In genomic region chr20:2236266-2236665, GRCh38 we compare ENCODE assay signal across 16 cellular contexts. TPM values are rescaled to one million over a fixed set of nuclear protein-coding genes. Genes with fewer than 3 reads are reported as not detected.
DNase-seq lines count a peak whose midpoint lies in the region; ATAC-seq and TF ChIP-seq lines count a peak whose summit lies in the region.
"Had no signal": no experiment of that assay in that cellular context is flagged by ENCODE, and none has a peak within 500 bp of the region (broad histone marks: within the 10 kb centered on the region; RNA-seq: fewer than 3 reads in every experiment).

No MANE protein-coding gene starts in this region.

- TF ChIP-seq CTCF in cardiac muscle cell (IDR thresholded peaks at IDR 0.05; ENCODE audit: low read depth, low read length), result no peak
- no peak for TF ChIP-seq CTCF in right lobe of liver (IDR thresholded peaks at IDR 0.05)
- no peak for TF ChIP-seq CTCF in suprapubic skin (IDR thresholded peaks at IDR 0.05)
- TF ChIP-seq CTCF in gastroesophageal sphincter (IDR thresholded peaks at IDR 0.05), result no peak

- intact Hi-C loops in left ventricle myocardium superior (cut with micrococcal nuclease) (no loop called here), right lobe of liver (cut with DNase I) (no loop called here)

- TF ChIP-seq EP300 in suprapubic skin (IDR thresholded peaks at IDR 0.05), result no peak
- no peak for TF ChIP-seq EP300 in gastroesophageal sphincter (IDR thresholded peaks at IDR 0.05)

- TF ChIP-seq POLR2A in right lobe of liver (IDR thresholded peaks at IDR 0.05) (peak; percentile 16), suprapubic skin (IDR thresholded peaks at IDR 0.05) (no peak), gastroesophageal sphincter (IDR thresholded peaks at IDR 0.05) (no peak)

- ATAC-seq in left ventricle myocardium superior, result no peak
- ATAC-seq in right lobe of liver, result peak; percentile 31 to 59 (median 43)
- ATAC-seq in HG03175 (IDR thresholded peaks at IDR 0.05; ENCODE audit: unreplicated experiment), result no peak
- no peak for ATAC-seq in gastroesophageal sphincter
- ATAC-seq: stimulated activated naive B cell treated with anti-CD40 and anti-IgM and Interleukin-4, amounts not matched to agents 10 μg/mL and 1 μg/mL and 100 μg/mL, for 72 hours had no signal

- no peaks in the 10 kb centered on the region for H3K36me3 ChIP-seq in cardiac muscle cell
- H3K36me3 ChIP-seq in right lobe of liver, result no peaks in the 10 kb centered on the region
- H3K36me3 ChIP-seq in suprapubic skin, result no peaks in the 10 kb centered on the region
- H3K36me3 ChIP-seq in gastroesophageal sphincter, result no peaks in the 10 kb centered on the region

- WGBS in right lobe of liver (ENCODE audit: insufficient coverage, low coverage, low lambda C conversion rate, missing lambda C conversion rate), result 45% methylated on average over 10 of the region's 13 CpGs
- WGBS in suprapubic skin, result 53% methylated on average over 13 of the region's 13 CpGs
- WGBS in gastroesophageal sphincter (ENCODE audit: low coverage in 1 of 2), 2 donors, result 32 to 36% methylated on average over 7 to 12 of the region's 13 CpGs

- H3K27ac ChIP-seq in cardiac muscle cell (peak overlapping the region; percentile 55), cingulate gyrus (ENCODE audit: low read depth, low read length) (peak overlapping the region; percentile 20), right lobe of liver (peak overlapping the region in 2 of 3 donors; percentile 50 to 58), suprapubic skin (peak overlapping the region; percentile 71), gastroesophageal sphincter (no peak overlapping the region)
- H3K27ac ChIP-seq: parathyroid adenoma had no signal

- H3K9me3 ChIP-seq in cardiac muscle cell (ENCODE audit: low read depth), result no peaks in the 10 kb centered on the region
- no peaks in the 10 kb centered on the region for H3K9me3 ChIP-seq in right lobe of liver
- H3K9me3 ChIP-seq in suprapubic skin, result no peaks in the 10 kb centered on the region
- H3K9me3 ChIP-seq in gastroesophageal sphincter, result no peaks in the 10 kb centered on the region

- H3K27me3 ChIP-seq in cardiac muscle cell (no peaks in the 10 kb centered on the region), right lobe of liver (no peaks in the 10 kb centered on the region), suprapubic skin (no peaks in the 10 kb centered on the region), gastroesophageal sphincter (no peaks in the 10 kb centered on the region)

- H3K4me3 ChIP-seq in cardiac muscle cell (no peak overlapping the region), right lobe of liver (no peak overlapping the region), suprapubic skin (peak overlapping the region; percentile 13), gastroesophageal sphincter (no peak overlapping the region)

- DNase-seq in cardiac muscle cell (ENCODE audit: low read depth in 1 of 2, low spot score in 1 of 2) (peak; percentile 37 to 68), left ventricle myocardium superior (no peak), right lobe of liver (no peak), suprapubic skin (ENCODE audit: low spot score in 2 of 2) (no peak), NCI-H524 treated with DMSO at 0.1 percent for 48 hours (lab: John Stamatoyannopoulos, UW) (no peak)
- DNase-seq: activated CD4-positive, alpha-beta T cell treated with anti-CD3 and anti-CD28 coated beads, Interleukin-2, amount 50 U/mL, for 48 hours; activated gamma-delta T cell; DMS79 treated with DMSO at 0.1 percent for 48 hours; mesendoderm; NCI-H446; stimulated activated CD4-positive, alpha-beta T cell treated with anti-CD3 and anti-CD28 coated beads, Interleukin-4, amount 100 ng/mL, for 1 hour; stimulated activated naive B cell treated with anti-CD40 and anti-IgM and Interleukin-4, amounts not matched to agents 10 μg/mL and 1 μg/mL and 100 μg/mL, for 72 hours had no signal

- H3K4me1 ChIP-seq in cardiac muscle cell (ENCODE audit: low read depth) (peaks cover 7% of the 10 kb centered on the region), right lobe of liver (peaks cover 0 to 28% (median 9%) of the 10 kb centered on the region in 4 donors), suprapubic skin (peaks cover 19% of the 10 kb centered on the region), gastroesophageal sphincter (no peaks in the 10 kb centered on the region)
- H3K4me1 ChIP-seq: parathyroid adenoma had no signal

RNA-seq across cellular contexts. Expression of gene TGM3, which starts 59.5 kb away (rescaled TPM):
- total RNA-seq in cardiac muscle cell (0.11 TPM in 1 of 2 replicates, not detected in the other), left ventricle myocardium superior (not detected), right lobe of liver (1 to 10 TPM in 1 of 6 experiments, under 1 TPM in 3, not detected in 2; 0.15 to 3.0 (median 0.30) TPM), suprapubic skin (10 to 100 TPM; 24.9 to 56.5 (median 44.8) TPM), gastroesophageal sphincter (10 to 100 TPM in 1 of 4 donors, 1 to 10 TPM in 3; 1.1 to 46.7 (median 4.1) TPM)
- polyA plus RNA-seq in cardiac muscle cell, result 0.37 TPM in 1 of 2 replicates, not detected in the other

Comparison
In these comparisons a context has a peak if more than half of its experiments do, and no peak if none do; other contexts are left out.
1. DNase-seq: peak in cardiac muscle cell (2 of 2); none in left ventricle myocardium superior (single experiment), right lobe of liver (0 of 3), suprapubic skin (0 of 2) and NCI-H524 treated with DMSO at 0.1 percent for 48 hours (single experiment).
2. H3K27ac ChIP-seq: peak in cardiac muscle cell (single experiment), cingulate gyrus (single experiment), right lobe of liver (2 of 3) and suprapubic skin (single experiment); none in gastroesophageal sphincter (0 of 4).
3. ATAC-seq: peak in right lobe of liver (4 of 4); none in left ventricle myocardium superior (single experiment), HG03175 (single experiment) and gastroesophageal sphincter (single experiment).